2 cellular contexts compared by ENCODE assay signal in the genomic region with DNA sequence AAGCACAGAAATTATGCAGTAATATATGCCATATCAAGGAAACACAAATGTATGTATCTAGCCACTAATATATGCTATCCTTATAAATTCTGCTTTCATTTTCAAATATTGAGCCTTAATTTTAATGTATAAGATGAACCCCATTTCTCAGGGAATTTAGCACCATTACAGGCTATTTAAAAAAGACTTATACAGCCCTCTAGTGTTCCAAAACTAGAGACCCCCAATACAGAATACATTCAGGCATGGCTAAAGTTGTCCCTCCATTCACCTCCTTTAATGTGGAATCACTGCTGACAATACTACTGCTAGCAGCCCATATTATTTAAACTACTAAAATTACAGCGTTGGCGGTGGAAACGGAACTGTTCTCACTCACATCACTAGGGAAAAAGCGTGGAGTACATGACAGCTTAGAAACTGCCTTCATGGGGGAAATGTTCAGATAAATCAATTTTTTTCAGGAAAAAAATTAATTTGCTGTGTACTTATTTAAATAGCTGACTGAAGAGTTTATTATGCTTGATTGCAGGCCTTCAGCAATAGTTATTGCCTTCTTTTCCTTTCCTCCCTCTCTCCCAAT.
TF ChIP-seq lines count a peak whose summit lies in the region.

No MANE protein-coding gene starts in this region.

TF ChIP-seq in A549, 52 proteins besides CTCF, POLR2A, EP300 and RAD21 (continued from another document):
- TF ChIP-seq TFCP2L1 (CRISPR knock-in tag; IDR thresholded peaks at IDR 0.05) (no peak), SREBF2 (IDR thresholded peaks at IDR 0.05) (no peak), HOXB5 (CRISPR knock-in tag; IDR thresholded peaks at IDR 0.05) (no peak), FOSL2 (IDR thresholded peaks at IDR 0.05) (no peak), FOSL2 (CRISPR knock-in tag; IDR thresholded peaks at IDR 0.05) (no peak), NR3C1 (IDR thresholded peaks at IDR 0.05) (no peak), ZSCAN20 (CRISPR knock-in tag; IDR thresholded peaks at IDR 0.05) (no peak), HEYL (CRISPR knock-in tag; IDR thresholded peaks at IDR 0.05) (no peak), JUN (IDR thresholded peaks at IDR 0.05) (no peak), KDM5A (IDR thresholded peaks at IDR 0.05) (no peak), JUNB (IDR thresholded peaks at IDR 0.05) (no peak), NFE2L2 (conservative IDR thresholded peaks at IDR 0.05; ENCODE audit: low read length) (no peak)
- TF ChIP-seq, protein P1, sequence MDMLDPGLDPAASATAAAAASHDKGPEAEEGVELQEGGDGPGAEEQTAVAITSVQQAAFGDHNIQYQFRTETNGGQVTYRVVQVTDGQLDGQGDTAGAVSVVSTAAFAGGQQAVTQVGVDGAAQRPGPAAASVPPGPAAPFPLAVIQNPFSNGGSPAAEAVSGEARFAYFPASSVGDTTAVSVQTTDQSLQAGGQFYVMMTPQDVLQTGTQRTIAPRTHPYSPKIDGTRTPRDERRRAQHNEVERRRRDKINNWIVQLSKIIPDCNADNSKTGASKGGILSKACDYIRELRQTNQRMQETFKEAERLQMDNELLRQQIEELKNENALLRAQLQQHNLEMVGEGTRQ (IDR thresholded peaks at IDR 0.05): no peak
- TF ChIP-seq, protein P2, sequence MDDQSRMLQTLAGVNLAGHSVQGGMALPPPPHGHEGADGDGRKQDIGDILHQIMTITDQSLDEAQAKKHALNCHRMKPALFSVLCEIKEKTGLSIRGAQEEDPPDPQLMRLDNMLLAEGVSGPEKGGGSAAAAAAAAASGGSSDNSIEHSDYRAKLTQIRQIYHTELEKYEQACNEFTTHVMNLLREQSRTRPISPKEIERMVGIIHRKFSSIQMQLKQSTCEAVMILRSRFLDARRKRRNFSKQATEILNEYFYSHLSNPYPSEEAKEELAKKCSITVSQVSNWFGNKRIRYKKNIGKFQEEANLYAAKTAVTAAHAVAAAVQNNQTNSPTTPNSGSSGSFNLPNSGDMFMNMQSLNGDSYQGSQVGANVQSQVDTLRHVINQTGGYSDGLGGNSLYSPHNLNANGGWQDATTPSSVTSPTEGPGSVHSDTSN (IDR thresholded peaks at IDR 0.05): no peak

TF ChIP-seq in GM23338, 12 proteins besides CTCF, POLR2A, EP300 and RAD21 (continued from another document):
- TF ChIP-seq, protein P3, sequence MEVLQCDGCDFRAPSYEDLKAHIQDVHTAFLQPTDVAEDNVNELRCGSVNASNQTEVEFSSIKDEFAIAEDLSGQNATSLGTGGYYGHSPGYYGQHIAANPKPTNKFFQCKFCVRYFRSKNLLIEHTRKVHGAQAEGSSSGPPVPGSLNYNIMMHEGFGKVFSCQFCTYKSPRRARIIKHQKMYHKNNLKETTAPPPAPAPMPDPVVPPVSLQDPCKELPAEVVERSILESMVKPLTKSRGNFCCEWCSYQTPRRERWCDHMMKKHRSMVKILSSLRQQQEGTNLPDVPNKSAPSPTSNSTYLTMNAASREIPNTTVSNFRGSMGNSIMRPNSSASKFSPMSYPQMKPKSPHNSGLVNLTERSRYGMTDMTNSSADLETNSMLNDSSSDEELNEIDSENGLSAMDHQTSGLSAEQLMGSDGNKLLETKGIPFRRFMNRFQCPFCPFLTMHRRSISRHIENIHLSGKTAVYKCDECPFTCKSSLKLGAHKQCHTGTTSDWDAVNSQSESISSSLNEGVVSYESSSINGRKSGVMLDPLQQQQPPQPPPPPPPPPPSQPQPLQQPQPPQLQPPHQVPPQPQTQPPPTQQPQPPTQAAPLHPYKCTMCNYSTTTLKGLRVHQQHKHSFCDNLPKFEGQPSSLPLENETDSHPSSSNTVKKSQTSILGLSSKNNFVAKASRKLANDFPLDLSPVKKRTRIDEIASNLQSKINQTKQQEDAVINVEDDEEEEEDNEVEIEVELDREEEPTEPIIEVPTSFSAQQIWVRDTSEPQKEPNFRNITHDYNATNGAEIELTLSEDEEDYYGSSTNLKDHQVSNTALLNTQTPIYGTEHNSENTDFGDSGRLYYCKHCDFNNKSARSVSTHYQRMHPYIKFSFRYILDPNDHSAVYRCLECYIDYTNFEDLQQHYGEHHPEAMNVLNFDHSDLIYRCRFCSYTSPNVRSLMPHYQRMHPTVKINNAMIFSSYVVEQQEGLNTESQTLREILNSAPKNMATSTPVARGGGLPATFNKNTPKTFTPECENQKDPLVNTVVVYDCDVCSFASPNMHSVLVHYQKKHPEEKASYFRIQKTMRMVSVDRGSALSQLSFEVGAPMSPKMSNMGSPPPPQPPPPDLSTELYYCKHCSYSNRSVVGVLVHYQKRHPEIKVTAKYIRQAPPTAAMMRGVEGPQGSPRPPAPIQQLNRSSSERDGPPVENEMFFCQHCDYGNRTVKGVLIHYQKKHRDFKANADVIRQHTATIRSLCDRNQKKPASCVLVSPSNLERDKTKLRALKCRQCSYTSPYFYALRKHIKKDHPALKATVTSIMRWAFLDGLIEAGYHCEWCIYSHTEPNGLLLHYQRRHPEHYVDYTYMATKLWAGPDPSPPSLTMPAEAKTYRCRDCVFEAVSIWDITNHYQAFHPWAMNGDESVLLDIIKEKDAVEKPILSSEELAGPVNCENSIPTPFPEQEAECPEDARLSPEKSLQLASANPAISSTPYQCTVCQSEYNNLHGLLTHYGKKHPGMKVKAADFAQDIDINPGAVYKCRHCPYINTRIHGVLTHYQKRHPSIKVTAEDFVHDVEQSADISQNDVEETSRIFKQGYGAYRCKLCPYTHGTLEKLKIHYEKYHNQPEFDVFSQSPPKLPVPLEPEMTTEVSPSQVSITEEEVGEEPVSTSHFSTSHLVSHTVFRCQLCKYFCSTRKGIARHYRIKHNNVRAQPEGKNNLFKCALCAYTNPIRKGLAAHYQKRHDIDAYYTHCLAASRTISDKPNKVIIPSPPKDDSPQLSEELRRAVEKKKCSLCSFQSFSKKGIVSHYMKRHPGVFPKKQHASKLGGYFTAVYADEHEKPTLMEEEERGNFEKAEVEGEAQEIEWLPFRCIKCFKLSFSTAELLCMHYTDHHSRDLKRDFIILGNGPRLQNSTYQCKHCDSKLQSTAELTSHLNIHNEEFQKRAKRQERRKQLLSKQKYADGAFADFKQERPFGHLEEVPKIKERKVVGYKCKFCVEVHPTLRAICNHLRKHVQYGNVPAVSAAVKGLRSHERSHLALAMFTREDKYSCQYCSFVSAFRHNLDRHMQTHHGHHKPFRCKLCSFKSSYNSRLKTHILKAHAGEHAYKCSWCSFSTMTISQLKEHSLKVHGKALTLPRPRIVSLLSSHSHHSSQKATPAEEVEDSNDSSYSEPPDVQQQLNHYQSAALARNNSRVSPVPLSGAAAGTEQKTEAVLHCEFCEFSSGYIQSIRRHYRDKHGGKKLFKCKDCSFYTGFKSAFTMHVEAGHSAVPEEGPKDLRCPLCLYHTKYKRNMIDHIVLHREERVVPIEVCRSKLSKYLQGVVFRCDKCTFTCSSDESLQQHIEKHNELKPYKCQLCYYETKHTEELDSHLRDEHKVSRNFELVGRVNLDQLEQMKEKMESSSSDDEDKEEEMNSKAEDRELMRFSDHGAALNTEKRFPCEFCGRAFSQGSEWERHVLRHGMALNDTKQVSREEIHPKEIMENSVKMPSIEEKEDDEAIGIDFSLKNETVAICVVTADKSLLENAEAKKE (CRISPR knock-in tag; IDR thresholded peaks at IDR 0.05): no peak
- TF ChIP-seq NANOG (IDR thresholded peaks at IDR 0.05; ENCODE audit: borderline replicate concordance): no peak
- no peak for TF ChIP-seq STAT1 (IDR thresholded peaks at IDR 0.05; ENCODE audit: unreplicated experiment)
- TF ChIP-seq ZNF114 (CRISPR knock-in tag; IDR thresholded peaks at IDR 0.05): no peak
- TF ChIP-seq, protein P4, sequence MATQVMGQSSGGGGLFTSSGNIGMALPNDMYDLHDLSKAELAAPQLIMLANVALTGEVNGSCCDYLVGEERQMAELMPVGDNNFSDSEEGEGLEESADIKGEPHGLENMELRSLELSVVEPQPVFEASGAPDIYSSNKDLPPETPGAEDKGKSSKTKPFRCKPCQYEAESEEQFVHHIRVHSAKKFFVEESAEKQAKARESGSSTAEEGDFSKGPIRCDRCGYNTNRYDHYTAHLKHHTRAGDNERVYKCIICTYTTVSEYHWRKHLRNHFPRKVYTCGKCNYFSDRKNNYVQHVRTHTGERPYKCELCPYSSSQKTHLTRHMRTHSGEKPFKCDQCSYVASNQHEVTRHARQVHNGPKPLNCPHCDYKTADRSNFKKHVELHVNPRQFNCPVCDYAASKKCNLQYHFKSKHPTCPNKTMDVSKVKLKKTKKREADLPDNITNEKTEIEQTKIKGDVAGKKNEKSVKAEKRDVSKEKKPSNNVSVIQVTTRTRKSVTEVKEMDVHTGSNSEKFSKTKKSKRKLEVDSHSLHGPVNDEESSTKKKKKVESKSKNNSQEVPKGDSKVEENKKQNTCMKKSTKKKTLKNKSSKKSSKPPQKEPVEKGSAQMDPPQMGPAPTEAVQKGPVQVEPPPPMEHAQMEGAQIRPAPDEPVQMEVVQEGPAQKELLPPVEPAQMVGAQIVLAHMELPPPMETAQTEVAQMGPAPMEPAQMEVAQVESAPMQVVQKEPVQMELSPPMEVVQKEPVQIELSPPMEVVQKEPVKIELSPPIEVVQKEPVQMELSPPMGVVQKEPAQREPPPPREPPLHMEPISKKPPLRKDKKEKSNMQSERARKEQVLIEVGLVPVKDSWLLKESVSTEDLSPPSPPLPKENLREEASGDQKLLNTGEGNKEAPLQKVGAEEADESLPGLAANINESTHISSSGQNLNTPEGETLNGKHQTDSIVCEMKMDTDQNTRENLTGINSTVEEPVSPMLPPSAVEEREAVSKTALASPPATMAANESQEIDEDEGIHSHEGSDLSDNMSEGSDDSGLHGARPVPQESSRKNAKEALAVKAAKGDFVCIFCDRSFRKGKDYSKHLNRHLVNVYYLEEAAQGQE (IDR thresholded peaks at IDR 0.05; ENCODE audit: unreplicated experiment): no peak
- no peak for TF ChIP-seq EZH2 (IDR thresholded peaks at IDR 0.05; ENCODE audit: low read depth, unreplicated experiment)
- no peak for TF ChIP-seq EZH2phosphoT487 (IDR thresholded peaks at IDR 0.05; ENCODE audit: unreplicated experiment)
- TF ChIP-seq CREB1 (CRISPR knock-in tag; IDR thresholded peaks at IDR 0.05; ENCODE audit: low read depth): no peak
- TF ChIP-seq, protein P5, sequence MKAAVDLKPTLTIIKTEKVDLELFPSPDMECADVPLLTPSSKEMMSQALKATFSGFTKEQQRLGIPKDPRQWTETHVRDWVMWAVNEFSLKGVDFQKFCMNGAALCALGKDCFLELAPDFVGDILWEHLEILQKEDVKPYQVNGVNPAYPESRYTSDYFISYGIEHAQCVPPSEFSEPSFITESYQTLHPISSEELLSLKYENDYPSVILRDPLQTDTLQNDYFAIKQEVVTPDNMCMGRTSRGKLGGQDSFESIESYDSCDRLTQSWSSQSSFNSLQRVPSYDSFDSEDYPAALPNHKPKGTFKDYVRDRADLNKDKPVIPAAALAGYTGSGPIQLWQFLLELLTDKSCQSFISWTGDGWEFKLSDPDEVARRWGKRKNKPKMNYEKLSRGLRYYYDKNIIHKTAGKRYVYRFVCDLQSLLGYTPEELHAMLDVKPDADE (IDR thresholded peaks at IDR 0.05): no peak
